In the genomic region with DNA sequence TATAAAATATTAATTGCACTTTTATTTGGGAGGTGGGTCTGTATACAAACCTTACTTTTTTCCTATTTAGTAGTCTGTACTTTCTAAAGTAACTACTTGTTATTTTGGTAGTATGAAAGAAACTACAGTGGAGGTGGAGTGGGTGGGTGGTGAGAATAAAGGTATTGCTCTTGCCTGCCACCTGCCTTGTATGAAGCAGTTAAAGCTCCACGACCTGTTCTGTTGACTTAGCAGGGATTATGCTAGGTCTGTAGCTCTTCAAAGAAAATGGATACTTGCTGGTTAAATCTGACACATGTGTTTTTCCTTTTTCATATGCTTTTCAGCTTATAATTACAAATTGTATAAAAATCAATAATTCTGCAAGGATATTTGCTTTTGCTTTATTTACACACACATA, we compare ENCODE assay signal across 18 cellular contexts.
DNase-seq lines count a peak whose midpoint lies in the region; ATAC-seq, FAIRE-seq and TF ChIP-seq lines count a peak whose summit lies in the region.
"Had no signal": no experiment of that assay in that cellular context is flagged by ENCODE, and none has a peak within 500 bp of the region (broad histone marks: within the 10 kb centered on the region; RNA-seq: fewer than 3 reads in every experiment).

No MANE protein-coding gene starts in this region.

- BruUV-seq in GM12878 (replicated peaks; lab: Mats Ljungman, UMichigan), result no TSS peak

- H3K79me2 ChIP-seq in GM12878 (ENCODE audit: control insufficient read depth, insufficient read depth, low read length), result no peaks in the 10 kb centered on the region

- ATAC-seq in GM12878, result no peak
- ATAC-seq: activated T-cell treated with anti-CD3 and anti-CD28 coated beads, Interleukin-2, amount 50 U/mL, for 72 hours; natural killer cell had no signal

- in situ Hi-C loops in GM12878 (cut with MboI), result no loop called here

- POLR2A ChIA-PET in GM12878 (lab: Charles Lee), result no interaction called here

- no peaks in the 10 kb centered on the region for H3K36me3 ChIP-seq in GM12878 (ENCODE audit: control insufficient read depth in 2 of 2, insufficient read depth in 2 of 2, low read length in 1 of 2)
- H3K36me3 ChIP-seq: BLaER1, right atrium auricular region had no signal

- no peak for TF ChIP-seq POLR2A in GM12878 (IDR thresholded peaks at IDR 0.05; ENCODE audit: low read depth, low read length)

- H3K27me3 ChIP-seq in GM12878 (replicated peaks in 1 of 2; ENCODE audit: control insufficient read depth in 2 of 2, insufficient read depth in 2 of 2, low read length in 1 of 2), result no peaks in the 10 kb centered on the region; a peak in 1 of 4 replicates
- H3K27me3 ChIP-seq: BLaER1, right atrium auricular region had no signal

- TF ChIP-seq RAD21 in GM12878 (IDR thresholded peaks at IDR 0.05; ENCODE audit: insufficient read depth, low read depth, low read length), result 0 out of 2 replicates have a peak, but pooled peaks have one; percentile 3

- FAIRE-seq in GM12878 (lab: Jason Lieb, UNC), result no peak
- FAIRE-seq: endothelial cell of umbilical vein had no signal

- SMC1A ChIA-PET in GM12878 (lab: Charles Lee; ENCODE audit: uncharacterized antibody, unreplicated experiment), result no interaction called here

- intact Hi-C loops in GM12878 (cut with micrococcal nuclease; ENCODE audit: unreplicated experiment), result no loop called here

- RAD21 ChIA-PET in GM12878 (lab: Charles Lee; ENCODE audit: unreplicated experiment), result no interaction called here

- DNase-seq in LNCaP clone FGC (ENCODE audit: low read depth) (no peak), NCI-H345 (lab: John Stamatoyannopoulos, UW) (peak; percentile 31), GM12878 (ENCODE audit: low read depth, low spot score) (no peak), GM19238 (ENCODE audit: insufficient read length, low spot score) (no peak), SKM-1 treated with dmso at 0.1 percent for 144 hours (lab: John Stamatoyannopoulos, UW; ENCODE audit: unreplicated experiment) (no peak), NCI-H128 (lab: John Stamatoyannopoulos, UW; ENCODE audit: unreplicated experiment) (no peak), SIG-M5 (lab: John Stamatoyannopoulos, UW) (no peak)
- DNase-seq: ACHN; activated CD4-positive, alpha-beta T cell treated with anti-CD3 and anti-CD28 coated beads for 48 hours; activated naive CD4-positive, alpha-beta T cell treated with anti-CD3 and anti-CD28 coated beads, Interleukin-2, amount 50 U/mL, for 16 hours; activated T-cell treated with anti-CD3 and anti-CD28 coated beads, Interleukin-2, amount 50 U/mL, for 72 hours; GOT3; natural killer cell; NCI-H1694 treated with DMSO at 0.1 percent for 48 hours had no signal

- CTCF ChIA-PET in GM12878 (lab: Yijun Ruan, JAX), result no interaction called here

- H3K4me1 ChIP-seq in GM12878 (ENCODE audit: control insufficient read depth, insufficient read depth, low read length), result no peaks in the 10 kb centered on the region
- H3K4me1 ChIP-seq: BLaER1, right atrium auricular region had no signal

- 0% methylated on average over 1 of the region's 1 CpG for WGBS in GM12878 (ENCODE audit: insufficient coverage, insufficient replicate concordance, low lambda C conversion rate, missing lambda C conversion rate)

- TF ChIP-seq EP300 in GM12878 (IDR thresholded peaks at IDR 0.05; ENCODE audit: borderline replicate concordance in 1 of 2, control insufficient read depth in 1 of 2, low read depth in 2 of 2, low read length in 2 of 2), result no peak

- TF ChIP-seq CTCF in 22Rv1 (IDR thresholded peaks at IDR 0.05) (peak; percentile 40), LNCaP clone FGC (IDR thresholded peaks at IDR 0.05; ENCODE audit: control insufficient read depth, extremely low read depth, insufficient read depth) (0 out of 2 replicates have a peak, but pooled peaks have one; percentile 25), GM12878 (IDR thresholded peaks at IDR 0.05 in 2 of 3, conservative IDR thresholded peaks at IDR 0.05 in 1 of 3; ENCODE audit: control insufficient read depth in 2 of 3, extremely low read depth in 1 of 3, insufficient read depth in 1 of 3, low read depth in 3 of 3, low read length in 3 of 3) (no peak)

- no peak overlapping the region for H2AFZ ChIP-seq in GM12878 (ENCODE audit: control insufficient read depth, low read depth, low read length)

- H3K9me3 ChIP-seq in GM12878 (replicated peaks; ENCODE audit: control insufficient read depth, insufficient read depth, low read length), result no peaks in the 10 kb centered on the region; the same call in 2 of the 3 replicates
- H3K9me3 ChIP-seq: BLaER1 had no signal

- H3K27ac ChIP-seq in 22Rv1 (no peak overlapping the region), GM12878 (ENCODE audit: control insufficient read depth, insufficient read depth) (no peak overlapping the region)
- H3K27ac ChIP-seq: BLaER1, right atrium auricular region had no signal

- H4K20me1 ChIP-seq in GM12878 (ENCODE audit: control insufficient read depth, insufficient read depth), result no peaks in the 10 kb centered on the region
- H4K20me1 ChIP-seq: BLaER1 had no signal

- H3K4me3 ChIP-seq in LNCaP clone FGC (ENCODE audit: low read depth, low read length) (no peak overlapping the region), GM12878 (no peak overlapping the region)
- H3K4me3 ChIP-seq: BLaER1, right atrium auricular region had no signal

- H3K9ac ChIP-seq in GM12878 (ENCODE audit: control insufficient read depth, insufficient read depth, low read length), result no peak overlapping the region
- H3K9ac ChIP-seq: BLaER1 had no signal

- no peak overlapping the region for H3K4me2 ChIP-seq in GM12878 (ENCODE audit: control insufficient read depth, insufficient read depth)
- H3K4me2 ChIP-seq: BLaER1 had no signal

TF ChIP-seq in GM12878, 131 proteins besides CTCF, POLR2A, EP300 and RAD21 (continues in another document):
- no peak for TF ChIP-seq CREB1 (IDR thresholded peaks at IDR 0.05; ENCODE audit: low read depth)
- TF ChIP-seq, protein P1, sequence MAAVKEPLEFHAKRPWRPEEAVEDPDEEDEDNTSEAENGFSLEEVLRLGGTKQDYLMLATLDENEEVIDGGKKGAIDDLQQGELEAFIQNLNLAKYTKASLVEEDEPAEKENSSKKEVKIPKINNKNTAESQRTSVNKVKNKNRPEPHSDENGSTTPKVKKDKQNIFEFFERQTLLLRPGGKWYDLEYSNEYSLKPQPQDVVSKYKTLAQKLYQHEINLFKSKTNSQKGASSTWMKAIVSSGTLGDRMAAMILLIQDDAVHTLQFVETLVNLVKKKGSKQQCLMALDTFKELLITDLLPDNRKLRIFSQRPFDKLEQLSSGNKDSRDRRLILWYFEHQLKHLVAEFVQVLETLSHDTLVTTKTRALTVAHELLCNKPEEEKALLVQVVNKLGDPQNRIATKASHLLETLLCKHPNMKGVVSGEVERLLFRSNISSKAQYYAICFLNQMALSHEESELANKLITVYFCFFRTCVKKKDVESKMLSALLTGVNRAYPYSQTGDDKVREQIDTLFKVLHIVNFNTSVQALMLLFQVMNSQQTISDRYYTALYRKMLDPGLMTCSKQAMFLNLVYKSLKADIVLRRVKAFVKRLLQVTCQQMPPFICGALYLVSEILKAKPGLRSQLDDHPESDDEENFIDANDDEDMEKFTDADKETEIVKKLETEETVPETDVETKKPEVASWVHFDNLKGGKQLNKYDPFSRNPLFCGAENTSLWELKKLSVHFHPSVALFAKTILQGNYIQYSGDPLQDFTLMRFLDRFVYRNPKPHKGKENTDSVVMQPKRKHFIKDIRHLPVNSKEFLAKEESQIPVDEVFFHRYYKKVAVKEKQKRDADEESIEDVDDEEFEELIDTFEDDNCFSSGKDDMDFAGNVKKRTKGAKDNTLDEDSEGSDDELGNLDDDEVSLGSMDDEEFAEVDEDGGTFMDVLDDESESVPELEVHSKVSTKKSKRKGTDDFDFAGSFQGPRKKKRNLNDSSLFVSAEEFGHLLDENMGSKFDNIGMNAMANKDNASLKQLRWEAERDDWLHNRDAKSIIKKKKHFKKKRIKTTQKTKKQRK (IDR thresholded peaks at IDR 0.05; ENCODE audit: low read depth, low read length), result no peak
- no peak for TF ChIP-seq BMI1 (IDR thresholded peaks at IDR 0.05; ENCODE audit: borderline replicate concordance)
- TF ChIP-seq HDGF (IDR thresholded peaks at IDR 0.05), result no peak
- TF ChIP-seq, protein P2, sequence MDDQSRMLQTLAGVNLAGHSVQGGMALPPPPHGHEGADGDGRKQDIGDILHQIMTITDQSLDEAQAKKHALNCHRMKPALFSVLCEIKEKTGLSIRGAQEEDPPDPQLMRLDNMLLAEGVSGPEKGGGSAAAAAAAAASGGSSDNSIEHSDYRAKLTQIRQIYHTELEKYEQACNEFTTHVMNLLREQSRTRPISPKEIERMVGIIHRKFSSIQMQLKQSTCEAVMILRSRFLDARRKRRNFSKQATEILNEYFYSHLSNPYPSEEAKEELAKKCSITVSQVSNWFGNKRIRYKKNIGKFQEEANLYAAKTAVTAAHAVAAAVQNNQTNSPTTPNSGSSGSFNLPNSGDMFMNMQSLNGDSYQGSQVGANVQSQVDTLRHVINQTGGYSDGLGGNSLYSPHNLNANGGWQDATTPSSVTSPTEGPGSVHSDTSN (IDR thresholded peaks at IDR 0.05; ENCODE audit: insufficient replicate concordance, low read depth, low read length), result no peak
- no peak for TF ChIP-seq RB1 (IDR thresholded peaks at IDR 0.05; ENCODE audit: borderline replicate concordance)
- no peak for TF ChIP-seq HCFC1 (IDR thresholded peaks at IDR 0.05; ENCODE audit: low read length)
- TF ChIP-seq, protein P3, sequence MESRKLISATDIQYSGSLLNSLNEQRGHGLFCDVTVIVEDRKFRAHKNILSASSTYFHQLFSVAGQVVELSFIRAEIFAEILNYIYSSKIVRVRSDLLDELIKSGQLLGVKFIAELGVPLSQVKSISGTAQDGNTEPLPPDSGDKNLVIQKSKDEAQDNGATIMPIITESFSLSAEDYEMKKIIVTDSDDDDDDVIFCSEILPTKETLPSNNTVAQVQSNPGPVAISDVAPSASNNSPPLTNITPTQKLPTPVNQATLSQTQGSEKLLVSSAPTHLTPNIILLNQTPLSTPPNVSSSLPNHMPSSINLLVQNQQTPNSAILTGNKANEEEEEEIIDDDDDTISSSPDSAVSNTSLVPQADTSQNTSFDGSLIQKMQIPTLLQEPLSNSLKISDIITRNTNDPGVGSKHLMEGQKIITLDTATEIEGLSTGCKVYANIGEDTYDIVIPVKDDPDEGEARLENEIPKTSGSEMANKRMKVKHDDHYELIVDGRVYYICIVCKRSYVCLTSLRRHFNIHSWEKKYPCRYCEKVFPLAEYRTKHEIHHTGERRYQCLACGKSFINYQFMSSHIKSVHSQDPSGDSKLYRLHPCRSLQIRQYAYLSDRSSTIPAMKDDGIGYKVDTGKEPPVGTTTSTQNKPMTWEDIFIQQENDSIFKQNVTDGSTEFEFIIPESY (IDR thresholded peaks at IDR 0.05), result no peak

Comparison
In these comparisons a context has a peak if more than half of its experiments do, and no peak if none do; other contexts are left out.
1. CTCF ChIP-seq: peak in 22Rv1 (single experiment) and LNCaP clone FGC (single experiment); none in GM12878 (0 of 3).